10 cellular contexts compared by ENCODE assay signal in genomic region chr10:124737221-124737620, GRCh38. TPM values are rescaled to one million over a fixed set of nuclear protein-coding genes. Genes with fewer than 3 reads are reported as not detected.
DNase-seq lines count a peak whose midpoint lies in the region; ATAC-seq and TF ChIP-seq lines count a peak whose summit lies in the region.
"Had no signal": no experiment of that assay in that cellular context is flagged by ENCODE, and none has a peak within 500 bp of the region (broad histone marks: within the 10 kb centered on the region; RNA-seq: fewer than 3 reads in every experiment).

No MANE protein-coding gene starts in this region.

- peaks cover 59% of the 10 kb centered on the region for H3K36me3 Mint-ChIP-seq in effector memory CD8-positive, alpha-beta T cell (ENCODE audit: insufficient read depth)
- no peaks in the 10 kb centered on the region for H3K36me3 Mint-ChIP-seq in neural progenitor cell
- H3K36me3 Mint-ChIP-seq in natural killer cell: no peaks in the 10 kb centered on the region

- H3K9ac ChIP-seq in neural progenitor cell: no peak overlapping the region

- H3K4me2 ChIP-seq in neural progenitor cell: no peak overlapping the region

- peaks cover 99% of the 10 kb centered on the region for H4K20me1 ChIP-seq in neural progenitor cell (ENCODE audit: low read depth)

- H3K4me3 Mint-ChIP-seq in effector memory CD8-positive, alpha-beta T cell: peak overlapping the region; percentile 91 to 93
- H3K4me3 Mint-ChIP-seq in neural progenitor cell: no peak overlapping the region
- H3K4me3 Mint-ChIP-seq in natural killer cell: no peak overlapping the region

- no peaks in the 10 kb centered on the region for H3K27me3 Mint-ChIP-seq in effector memory CD8-positive, alpha-beta T cell
- H3K27me3 Mint-ChIP-seq in neural progenitor cell (ENCODE audit: insufficient read depth, low read depth) (peaks cover 2% of the 10 kb centered on the region), natural killer cell (ENCODE audit: low read depth in 2 of 2) (no peaks in the 10 kb centered on the region)

- no peaks in the 10 kb centered on the region for H3K36me3 ChIP-seq in neural progenitor cell
- H3K36me3 ChIP-seq: ovary had no signal

- peak overlapping the region; percentile 96 to 98 for H3K27ac Mint-ChIP-seq in effector memory CD8-positive, alpha-beta T cell
- peak overlapping the region; percentile 12 for H3K27ac Mint-ChIP-seq in neural progenitor cell
- H3K27ac Mint-ChIP-seq in natural killer cell: peak overlapping the region in 1 of 2 donors; percentile 92

- H3F3A ChIP-seq in neural progenitor cell (ENCODE audit: low read depth): peaks cover 38% of the 10 kb centered on the region

- H3K4me1 Mint-ChIP-seq in effector memory CD8-positive, alpha-beta T cell (ENCODE audit: low read depth in 2 of 2): peaks cover 94 to 96% of the 10 kb centered on the region in 2 donors
- H3K4me1 Mint-ChIP-seq in neural progenitor cell (peaks cover 58% of the 10 kb centered on the region), natural killer cell (peaks cover 89 to 98% of the 10 kb centered on the region in 2 donors)

- WGBS in right cardiac atrium: 57% methylated on average over 7 of the region's 7 CpGs

- peaks cover 83% of the 10 kb centered on the region for H3K79me2 ChIP-seq in neural progenitor cell (ENCODE audit: low read depth)

- no peak overlapping the region for H3K4me3 ChIP-seq in right cardiac atrium (ENCODE audit: low read length)
- no peak overlapping the region for H3K4me3 ChIP-seq in neural progenitor cell
- H3K4me3 ChIP-seq: ovary had no signal

- no peak for DNase-seq in right cardiac atrium
- no peak for DNase-seq in left ventricle myocardium superior
- DNase-seq in effector memory CD8-positive, alpha-beta T cell: no peak
- no peak for DNase-seq in neural progenitor cell (ENCODE audit: low spot score)
- DNase-seq in kidney glomerular epithelial cell (lab: John Stamatoyannopoulos, UW): no peak
- DNase-seq in natural killer cell: no peak
- DNase-seq: NCI-H510A treated with DMSO at 0.1 percent for 48 hours, ovary had no signal

- no peak for TF ChIP-seq CTCF in neural progenitor cell (IDR thresholded peaks at IDR 0.05)
- TF ChIP-seq CTCF in natural killer cell (IDR thresholded peaks at IDR 0.05): no peak

- H3K4me1 ChIP-seq in right cardiac atrium (ENCODE audit: control insufficient read depth, insufficient read depth, low read length) (peaks cover 49% of the 10 kb centered on the region), neural progenitor cell (peaks cover 38% of the 10 kb centered on the region)

- H3K27me3 ChIP-seq in right cardiac atrium (ENCODE audit: control insufficient read depth, insufficient read depth): no peaks in the 10 kb centered on the region
- no peaks in the 10 kb centered on the region for H3K27me3 ChIP-seq in neural progenitor cell
- H3K27me3 ChIP-seq: ovary had no signal

- no peak overlapping the region for H2AFZ ChIP-seq in neural progenitor cell (replicated peaks)

- intact Hi-C loops in right cardiac atrium (cut with DNase I): loop anchor here in 3 of 4 donors (5.0 to 10.0 kb wide), 2 partner anchors 35 to 52 kb away; no protein-coding TSS in a partner anchor
- intact Hi-C loops in left ventricle myocardium superior (cut with micrococcal nuclease): no loop called here
- intact Hi-C loops in natural killer cell (cut with micrococcal nuclease): no loop called here

- H3K9me3 ChIP-seq in right cardiac atrium (ENCODE audit: control insufficient read depth, low read length): no peaks in the 10 kb centered on the region
- H3K9me3 ChIP-seq in neural progenitor cell (ENCODE audit: low read depth): no peaks in the 10 kb centered on the region
- H3K9me3 ChIP-seq: ovary had no signal

- peak overlapping the region; percentile 84 for H3K27ac ChIP-seq in right cardiac atrium (ENCODE audit: low read length)
- H3K27ac ChIP-seq in neural progenitor cell: no peak overlapping the region

- ATAC-seq in right cardiac atrium (no peak), left ventricle myocardium superior (no peak), HG03354 (IDR thresholded peaks at IDR 0.05; ENCODE audit: poor library complexity, severe bottlenecking, unreplicated experiment) (no peak), natural killer cell (no peak), GM19452 (IDR thresholded peaks at IDR 0.05; ENCODE audit: unreplicated experiment) (no peak)
- ATAC-seq in effector memory CD8-positive, alpha-beta T cell (replicated peaks): no peak

- no peaks in the 10 kb centered on the region for H3K9me3 Mint-ChIP-seq in effector memory CD8-positive, alpha-beta T cell
- H3K9me3 Mint-ChIP-seq in neural progenitor cell (no peaks in the 10 kb centered on the region), natural killer cell (no peaks in the 10 kb centered on the region)

RNA-seq across cellular contexts. Expression of gene FAM53B, which starts 7.0 kb away (rescaled TPM):
- total RNA-seq in right cardiac atrium: 10 to 100 TPM; 34.6 to 58.3 (median 49.8) TPM
- 39.5 TPM for polyA plus RNA-seq in right cardiac atrium
- 45.3 TPM for total RNA-seq in left ventricle myocardium superior
- total RNA-seq in neural progenitor cell (ENCODE audit: low replicate concordance): 15.3 and 44.1 TPM in 2 replicates
- total RNA-seq in natural killer cell: 100 to 1,000 TPM in 2 of 3 donors, 10 to 100 TPM in 1; 77.4 to 172 (median 121) TPM

RNA-seq across cellular contexts. Expression of gene EEF1AKMT2, which starts 54.5 kb away (rescaled TPM):
- total RNA-seq in right cardiac atrium (10 to 100 TPM; 10.6 to 14.5 (median 12.2) TPM), left ventricle myocardium superior (13.7 TPM), neural progenitor cell (ENCODE audit: low replicate concordance) (41.0 and 41.8 TPM in 2 replicates), natural killer cell (10 to 100 TPM; 12.5 to 20.6 (median 20.1) TPM)
- polyA plus RNA-seq in right cardiac atrium: 8.9 TPM

Comparison
In these comparisons a context has a peak if more than half of its experiments do, and no peak if none do; other contexts are left out.
1. intact Hi-C loops: an anchor here in right cardiac atrium (5.0 to 10.0 kb wide); none called in left ventricle myocardium superior and natural killer cell.
2. H3K4me3 Mint-ChIP-seq: peak in effector memory CD8-positive, alpha-beta T cell (2 of 2); none in neural progenitor cell (single experiment) and natural killer cell (single experiment).